ENCODE assay signal across 1 cellular context in genomic region chr10:92761576-92761975, GRCh38.
TF ChIP-seq lines count a peak whose summit lies in the region.

No MANE protein-coding gene starts in this region.

TF ChIP-seq in SK-N-SH, 30 proteins besides CTCF, POLR2A, EP300 and RAD21 (continued from another document):
- TF ChIP-seq REST (IDR thresholded peaks at IDR 0.05; ENCODE audit: low read depth, low read length) (no peak), SMC3 (IDR thresholded peaks at IDR 0.05; ENCODE audit: low read depth, low read length) (no peak), TCF12 (IDR thresholded peaks at IDR 0.05) (no peak), USF1 (IDR thresholded peaks at IDR 0.05; ENCODE audit: borderline replicate concordance, low read depth) (no peak), TAF1 (IDR thresholded peaks at IDR 0.05; ENCODE audit: borderline replicate concordance, low read depth, low read length) (no peak), RXRA (IDR thresholded peaks at IDR 0.05; ENCODE audit: borderline replicate concordance, low read depth) (no peak), IRF3 (IDR thresholded peaks at IDR 0.05; ENCODE audit: low read depth, low read length) (no peak)
